In genomic region chr17:71975331-71975801, GRCh38 we compare ENCODE assay signal across 10 cellular contexts.
DNase-seq lines count a peak whose midpoint lies in the region; ATAC-seq and TF ChIP-seq lines count a peak whose summit lies in the region.
"Had no signal": no experiment of that assay in that cellular context is flagged by ENCODE, and none has a peak within 500 bp of the region (broad histone marks: within the 10 kb centered on the region; RNA-seq: fewer than 3 reads in every experiment).

No MANE protein-coding gene starts in this region.

- H3K4me1 ChIP-seq in esophagus (ENCODE audit: control insufficient read depth in 2 of 2, insufficient read depth in 2 of 2, low read length in 1 of 2): peaks cover 2 to 3% of the 10 kb centered on the region in 2 donors
- H3K4me1 ChIP-seq in mucosa of stomach (ENCODE audit: control insufficient read depth, insufficient read depth, low read length): peaks cover 9% of the 10 kb centered on the region
- H3K4me1 ChIP-seq in OCI-LY7 (ENCODE audit: insufficient read depth, low read length, poor library complexity, severe bottlenecking): no peaks in the 10 kb centered on the region

- H3K27ac Mint-ChIP-seq in activated CD4-positive, alpha-beta T cell treated with anti-CD3 and anti-CD28 coated beads, Interleukin-2, amount 10 ng/mL, durations not matched to agents 24 days and 14 days: no peak overlapping the region

- no peaks in the 10 kb centered on the region for H3K36me3 Mint-ChIP-seq in activated CD4-positive, alpha-beta T cell treated with anti-CD3 and anti-CD28 coated beads, Interleukin-2, amount 10 ng/mL, durations not matched to agents 24 days and 14 days (ENCODE audit: low read depth)

- POLR2A ChIA-PET in OCI-LY7 (lab: Charles Lee): interaction anchor here (1.1 kb wide), 1 partner anchor 9 kb away, joined by 3 read pairs; no protein-coding TSS in a partner anchor

- peaks cover 2% of the 10 kb centered on the region for H3K4me1 Mint-ChIP-seq in activated CD4-positive, alpha-beta T cell treated with anti-CD3 and anti-CD28 coated beads, Interleukin-2, amount 10 ng/mL, durations not matched to agents 24 days and 14 days

- no peak overlapping the region for H3K4me2 ChIP-seq in OCI-LY7 (ENCODE audit: low read length)

- no TSS peak for BruUV-seq in OCI-LY7 (replicated peaks; lab: Mats Ljungman, UMichigan)

- H3K9me2 ChIP-seq in OCI-LY7 (ENCODE audit: insufficient read depth, low read length): no peaks in the 10 kb centered on the region

- DNase-seq in activated CD4-positive, alpha-beta T cell treated with anti-CD3 and anti-CD28 coated beads, Interleukin-2, amount 10 ng/mL, durations not matched to agents 24 days and 14 days: no peak
- no peak for DNase-seq in activated CD4-positive, alpha-beta T cell treated with anti-CD3 and anti-CD28 coated beads, Interleukin-2, amount 50 U/mL, for 4 hours
- DNase-seq in OCI-LY7 (ENCODE audit: low spot score): no peak
- DNase-seq: activated T-cell treated with anti-CD3 and anti-CD28 coated beads for 4 hours, NCI-H1436 had no signal

- H2AFZ ChIP-seq in OCI-LY7 (ENCODE audit: low read length): no peak overlapping the region

- H3K27me3 ChIP-seq in esophagus (ENCODE audit: control insufficient read depth in 1 of 2, insufficient read depth in 2 of 2, low read length in 2 of 2): no peaks in the 10 kb centered on the region
- H3K27me3 ChIP-seq in mucosa of stomach (ENCODE audit: control insufficient read depth, insufficient read depth, low read length): no peaks in the 10 kb centered on the region

- no peaks in the 10 kb centered on the region for H4K20me1 ChIP-seq in OCI-LY7 (ENCODE audit: insufficient read depth, low read length)

- CTCF ChIA-PET in OCI-LY7 (lab: Charles Lee; ENCODE audit: unreplicated experiment): no interaction called here

- H3K4me3 ChIP-seq in esophagus (ENCODE audit: low read depth in 1 of 2, low read length in 2 of 2): peak overlapping the region; percentile 14 to 43
- no peak overlapping the region for H3K4me3 ChIP-seq in mucosa of stomach (ENCODE audit: low read length)
- H3K4me3 ChIP-seq in OCI-LY7 (ENCODE audit: low read depth, low read length, poor library complexity, severe bottlenecking): no peak overlapping the region

- intact Hi-C loops in activated CD4-positive, alpha-beta T cell treated with anti-CD3 and anti-CD28 coated beads, Interleukin-2, amount 10 ng/mL, durations not matched to agents 24 days and 14 days (cut with micrococcal nuclease): no loop called here
- intact Hi-C loops in OCI-LY7 (cut with micrococcal nuclease; ENCODE audit: unreplicated experiment): no loop called here

- H3K79me2 ChIP-seq in OCI-LY7 (ENCODE audit: insufficient read depth, low read depth, low read length): no peaks in the 10 kb centered on the region

- peaks cover 7% of the 10 kb centered on the region for H3K9me3 Mint-ChIP-seq in activated CD4-positive, alpha-beta T cell treated with anti-CD3 and anti-CD28 coated beads, Interleukin-2, amount 10 ng/mL, durations not matched to agents 24 days and 14 days

- 7 to 24% methylated on average over 13 of the region's 13 CpGs for WGBS in esophagus, 2 donors

- H3K4me3 Mint-ChIP-seq in activated CD4-positive, alpha-beta T cell treated with anti-CD3 and anti-CD28 coated beads, Interleukin-2, amount 10 ng/mL, durations not matched to agents 24 days and 14 days: peak overlapping the region; percentile 42

- no peaks in the 10 kb centered on the region for H3K36me3 ChIP-seq in esophagus (ENCODE audit: control insufficient read depth in 2 of 2, insufficient read depth in 2 of 2, low read length in 1 of 2)
- H3K36me3 ChIP-seq in mucosa of stomach (ENCODE audit: control insufficient read depth, insufficient read depth, low read length): no peaks in the 10 kb centered on the region
- H3K36me3 ChIP-seq in OCI-LY7 (ENCODE audit: insufficient read depth, low read length): no peaks in the 10 kb centered on the region

- no peak for TF ChIP-seq CTCF in OCI-LY7 (conservative IDR thresholded peaks at IDR 0.05; ENCODE audit: low read length)

- H3K27ac ChIP-seq in esophagus (ENCODE audit: low read depth in 2 of 2, low read length in 1 of 2) (peak overlapping the region; percentile 57 to 76), OCI-LY7 (ENCODE audit: low read depth, low read length, poor library complexity, severe bottlenecking) (no peak overlapping the region)

- peak overlapping the region; percentile 1 for H3K9ac ChIP-seq in mucosa of stomach (ENCODE audit: low read length)

- H3K9me3 ChIP-seq in esophagus (ENCODE audit: control insufficient read depth in 2 of 2, insufficient read depth in 1 of 2, low read depth in 1 of 2, low read length in 1 of 2) (no peaks in the 10 kb centered on the region), mucosa of stomach (ENCODE audit: control insufficient read depth, low read length) (no peaks in the 10 kb centered on the region), OCI-LY7 (ENCODE audit: low read length) (no peaks in the 10 kb centered on the region)

- ATAC-seq in activated CD4-positive, CD25-positive, alpha-beta regulatory T cell treated with anti-CD3 and anti-CD28 coated beads, Interleukin-2, amount 50 U/mL, for 24 hours: no peak
- ATAC-seq in HG02642 (IDR thresholded peaks at IDR 0.05; ENCODE audit: poor library complexity, unreplicated experiment): no peak
- no peak for ATAC-seq in HG02938 (IDR thresholded peaks at IDR 0.05; ENCODE audit: unreplicated experiment)

- H3K27me3 Mint-ChIP-seq in activated CD4-positive, alpha-beta T cell treated with anti-CD3 and anti-CD28 coated beads, Interleukin-2, amount 10 ng/mL, durations not matched to agents 24 days and 14 days: no peaks in the 10 kb centered on the region

Comparison
In these comparisons a context has a peak if more than half of its experiments do, and no peak if none do; other contexts are left out.
1. H3K4me3 ChIP-seq: peak in esophagus (2 of 2); none in mucosa of stomach (single experiment) and OCI-LY7 (single experiment).